ENCODE assay signal across 20 cellular contexts in the genomic region with DNA sequence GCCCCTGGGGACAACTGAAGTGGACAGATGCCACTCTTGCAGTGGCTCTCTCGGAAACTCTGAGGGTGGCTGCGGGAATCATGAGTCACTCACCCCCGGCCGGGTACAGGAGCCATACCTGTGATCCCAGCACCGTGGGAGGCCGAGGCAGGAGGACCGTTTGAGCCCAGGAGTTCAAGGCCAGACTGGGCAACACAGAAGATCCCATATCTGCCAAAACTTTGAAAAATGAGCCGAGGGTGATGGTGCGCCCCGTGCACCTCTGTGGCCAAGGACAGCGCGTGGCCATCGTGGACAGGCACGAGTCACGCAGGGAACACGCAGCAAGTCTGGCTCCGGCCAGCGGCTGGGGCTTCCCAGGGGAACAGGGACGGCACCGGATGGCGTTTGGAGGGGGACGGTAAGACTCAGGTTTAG. TPM values are rescaled to one million over a fixed set of nuclear protein-coding genes. Genes with fewer than 3 reads are reported as not detected.
DNase-seq lines count a peak whose midpoint lies in the region; ATAC-seq and TF ChIP-seq lines count a peak whose summit lies in the region.
"Had no signal": no experiment of that assay in that cellular context is flagged by ENCODE, and none has a peak within 500 bp of the region (broad histone marks: within the 10 kb centered on the region; RNA-seq: fewer than 3 reads in every experiment).

No MANE protein-coding gene starts in this region.

- DNase-seq in left ventricle myocardium superior (peak; percentile 29), left cardiac atrium (no peak), endothelial cell (ENCODE audit: low spot score) (no peak), progenitor cell of endocrine pancreas (ENCODE audit: low spot score, unreplicated experiment) (no peak), GM19238 (ENCODE audit: insufficient read length, low spot score) (no peak), SKM-1 (lab: John Stamatoyannopoulos, UW; ENCODE audit: unreplicated experiment) (no peak)
- DNase-seq in CD4-positive, alpha-beta T cell, result no peak
- DNase-seq: DND-41, GDM1, GM23248, KG1, NCI-H1436 treated with DMSO at 0.1 percent for 48 hours, NCI-H2081, NCI-H510A treated with DMSO at 0.1 percent for 48 hours, NCI-H82, PC-9 had no signal

- no peaks in the 10 kb centered on the region for H3K9me3 ChIP-seq in CD4-positive, alpha-beta T cell (ENCODE audit: control insufficient read depth, low read length)
- H3K9me3 ChIP-seq: SJSA1 had no signal

- H3K4me1 Mint-ChIP-seq in CD4-positive, alpha-beta T cell (ENCODE audit: low read depth), result peaks cover 6% of the 10 kb centered on the region
- peaks cover 8% of the 10 kb centered on the region for H3K4me1 Mint-ChIP-seq in endothelial cell (ENCODE audit: unreplicated experiment)
- H3K4me1 Mint-ChIP-seq in progenitor cell of endocrine pancreas (ENCODE audit: low read depth), result peaks cover 21% of the 10 kb centered on the region

- CTCF ChIA-PET in CD4-positive, alpha-beta T cell (lab: Charles Lee), result no interaction called here

- H3K36me3 Mint-ChIP-seq in CD4-positive, alpha-beta T cell (ENCODE audit: low read depth), result no peaks in the 10 kb centered on the region
- peaks cover 8% of the 10 kb centered on the region for H3K36me3 Mint-ChIP-seq in endothelial cell (ENCODE audit: low read depth, unreplicated experiment)
- peaks cover 22% of the 10 kb centered on the region for H3K36me3 Mint-ChIP-seq in progenitor cell of endocrine pancreas (ENCODE audit: insufficient read depth)

- TF ChIP-seq CTCF in CD4-positive, alpha-beta T cell (IDR thresholded peaks at IDR 0.05), result no peak
- TF ChIP-seq CTCF in endothelial cell (IDR thresholded peaks at IDR 0.05; ENCODE audit: unreplicated experiment) (no peak), progenitor cell of endocrine pancreas (IDR thresholded peaks at IDR 0.05; ENCODE audit: unreplicated experiment) (no peak)

- peak overlapping the region; percentile 25 for H3K4me3 Mint-ChIP-seq in CD4-positive, alpha-beta T cell
- H3K4me3 Mint-ChIP-seq in endothelial cell (ENCODE audit: unreplicated experiment), result no peak overlapping the region
- no peak overlapping the region for H3K4me3 Mint-ChIP-seq in progenitor cell of endocrine pancreas (ENCODE audit: low read depth)

- POLR2A ChIA-PET in CD4-positive, alpha-beta T cell (lab: Charles Lee), result no interaction called here

- no peaks in the 10 kb centered on the region for H3K27me3 Mint-ChIP-seq in CD4-positive, alpha-beta T cell
- H3K27me3 Mint-ChIP-seq in endothelial cell (ENCODE audit: unreplicated experiment), result peaks cover 10% of the 10 kb centered on the region
- H3K27me3 Mint-ChIP-seq in progenitor cell of endocrine pancreas, result no peaks in the 10 kb centered on the region

- ATAC-seq in left ventricle myocardium superior, result no peak
- ATAC-seq in left cardiac atrium, result no peak
- no peak for ATAC-seq in CD4-positive, alpha-beta T cell (ENCODE audit: poor library complexity)
- no peak for ATAC-seq in GM19328 (IDR thresholded peaks at IDR 0.05; ENCODE audit: unreplicated experiment)
- ATAC-seq: GM12878, HCT116 had no signal

- H3K27me3 ChIP-seq in CD4-positive, alpha-beta T cell (ENCODE audit: control insufficient read depth, insufficient read depth, low read length), result no peaks in the 10 kb centered on the region
- H3K27me3 ChIP-seq: SJSA1 had no signal

- no peak overlapping the region for H3K27ac ChIP-seq in CD4-positive, alpha-beta T cell (ENCODE audit: low read depth, low read length)
- H3K27ac ChIP-seq: GM23248, PC-9 had no signal

- no peak overlapping the region for H3K27ac Mint-ChIP-seq in CD4-positive, alpha-beta T cell
- H3K27ac Mint-ChIP-seq in endothelial cell (ENCODE audit: unreplicated experiment) (peak overlapping the region; percentile 11), progenitor cell of endocrine pancreas (peak overlapping the region; percentile 43)

- intact Hi-C loops in left ventricle myocardium superior (cut with micrococcal nuclease), result loop anchor here (5.0 kb wide), 1 partner anchor 77 kb away; a partner anchor contains a TSS
- intact Hi-C loops in left cardiac atrium (cut with DNase I), result loop anchor here in 1 of 2 donors (5.0 kb wide), 1 partner anchor 87 kb away; no protein-coding TSS in a partner anchor
- intact Hi-C loops in CD4-positive, alpha-beta T cell (cut with DNase I, micrococcal nuclease), result no loop called here

- no peaks in the 10 kb centered on the region for H3K9me3 Mint-ChIP-seq in CD4-positive, alpha-beta T cell
- H3K9me3 Mint-ChIP-seq in endothelial cell (ENCODE audit: unreplicated experiment) (no peaks in the 10 kb centered on the region), progenitor cell of endocrine pancreas (ENCODE audit: low read depth) (no peaks in the 10 kb centered on the region)

RNA-seq across cellular contexts. Expression of a gene that starts 41.3 kb away (rescaled TPM):
- total RNA-seq in left ventricle myocardium superior, result 23.9 TPM
- total RNA-seq in left cardiac atrium, result 10 to 100 TPM; 23.1 to 25.3 TPM
- 10 to 100 TPM; 92.6 to 93.7 TPM for total RNA-seq in CD4-positive, alpha-beta T cell
- 49.3 TPM for total RNA-seq in endothelial cell (ENCODE audit: unreplicated experiment)
- 67.5 and 70.7 TPM in 2 replicates for total RNA-seq in progenitor cell of endocrine pancreas
